8 cellular contexts compared by ENCODE assay signal in the genomic region with DNA sequence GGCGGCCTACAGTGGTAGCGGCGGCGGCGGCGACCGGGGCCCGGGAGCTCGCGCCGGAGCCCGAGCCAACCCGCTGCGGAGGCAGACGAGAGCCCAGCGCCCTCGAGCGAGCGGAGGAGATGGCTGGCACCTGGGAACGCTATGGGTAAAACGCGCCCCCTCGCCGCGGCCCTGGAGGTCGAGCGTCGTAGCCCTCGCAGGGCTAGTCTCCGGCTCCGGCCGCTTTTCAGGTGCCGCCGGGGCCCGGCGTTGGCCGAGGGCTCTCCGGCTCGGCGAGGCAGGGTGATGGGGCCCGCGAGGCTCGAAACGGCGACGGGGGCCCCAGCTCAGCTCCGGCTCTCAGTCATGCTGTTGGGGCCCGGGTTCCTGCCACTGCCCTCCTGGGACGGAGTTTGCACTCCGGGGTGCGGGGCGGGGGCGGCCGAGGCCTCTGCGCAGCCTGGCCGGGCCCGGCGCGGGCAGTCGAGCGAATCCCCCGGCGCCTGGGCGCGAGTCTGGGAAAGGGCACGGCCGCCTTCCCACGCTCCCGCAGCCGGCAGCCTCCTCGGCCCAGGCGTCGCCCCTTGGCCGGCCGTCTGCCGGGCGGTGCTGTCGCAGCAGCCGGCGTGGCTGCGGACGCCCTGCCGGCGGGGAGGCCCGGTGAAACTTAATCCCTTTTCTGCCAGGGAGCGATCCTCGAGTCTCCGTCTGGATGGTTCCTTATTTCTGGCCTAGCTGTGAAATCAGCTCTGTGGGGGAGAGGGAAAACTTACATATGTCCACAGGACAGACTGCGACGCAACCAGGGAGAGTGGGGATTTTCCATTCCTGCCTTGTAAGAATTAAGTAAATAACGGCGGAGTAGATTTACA. TPM values are rescaled to one million over a fixed set of nuclear protein-coding genes. Genes with fewer than 3 reads are reported as not detected.
DNase-seq lines count a peak whose midpoint lies in the region; ATAC-seq, FAIRE-seq and TF ChIP-seq lines count a peak whose summit lies in the region.

No MANE protein-coding gene starts in this region.

- no peaks in the 10 kb centered on the region for H3K36me3 ChIP-seq in A673 (ENCODE audit: insufficient read depth, low read length, poor library complexity, severe bottlenecking)
- H3K36me3 ChIP-seq in small intestine (ENCODE audit: control insufficient read depth in 2 of 2, insufficient read depth in 2 of 2, low read length in 2 of 2), result no peaks in the 10 kb centered on the region

- H3K9me3 ChIP-seq in A673 (ENCODE audit: low read depth, low read length, poor library complexity, severe bottlenecking) (no peaks in the 10 kb centered on the region), T-helper 17 cell (ENCODE audit: control insufficient read depth, low read length, poor library complexity, severe bottlenecking) (no peaks in the 10 kb centered on the region), small intestine (ENCODE audit: control insufficient read depth, low read depth) (no peaks in the 10 kb centered on the region)

- H3K4me3 Mint-ChIP-seq in T-helper 17 cell, result peak overlapping the region; percentile 92
- peak overlapping the region; percentile 72 for H3K4me3 Mint-ChIP-seq in MCF 10A (ENCODE audit: unreplicated experiment)
- peak overlapping the region; percentile 73 to 79 (median 77) for H3K4me3 Mint-ChIP-seq in immature natural killer cell

- TF ChIP-seq CTCF in A673 (conservative IDR thresholded peaks at IDR 0.05; ENCODE audit: low read depth, low read length), result no peak
- no peak for TF ChIP-seq CTCF in MCF 10A (IDR thresholded peaks at IDR 0.05; ENCODE audit: unreplicated experiment)

- WGBS in small intestine, 3 donors, result 1 to 38% (median 9%) methylated on average over 31 to 92 of the region's 92 CpGs

- peak; percentile 11 for DNase-seq in A673 (ENCODE audit: low spot score)
- peak in 2 of 3 donors; percentile 8 to 18 for DNase-seq in T-helper 17 cell
- peak; percentile 35 for DNase-seq in MCF 10A (ENCODE audit: unreplicated experiment)
- peak in 2 of 3 donors; percentile 6 to 36 for DNase-seq in immature natural killer cell
- peak; percentile 9 for DNase-seq in small intestine

- CTCF ChIA-PET in A673 (lab: Charles Lee), result no interaction called here
- CTCF ChIA-PET in MCF 10A (lab: Yijun Ruan, JAX), result interaction anchor here (0.5 to 0.7 kb wide), 2 partner anchors 356 to 763 kb away, joined by 3 read pairs; no protein-coding TSS in a partner anchor

- intact Hi-C loops in A673 (cut with micrococcal nuclease; ENCODE audit: unreplicated experiment), result no loop called here
- intact Hi-C loops in MCF 10A (cut with micrococcal nuclease), result no loop called here

- H3K36me3 Mint-ChIP-seq in T-helper 17 cell (ENCODE audit: low read depth) (peaks cover 2% of the 10 kb centered on the region), MCF 10A (ENCODE audit: insufficient read depth, unreplicated experiment) (no peaks in the 10 kb centered on the region), immature natural killer cell (no peaks in the 10 kb centered on the region)

- H3K4me1 Mint-ChIP-seq in T-helper 17 cell (peaks cover 20% of the 10 kb centered on the region), MCF 10A (ENCODE audit: insufficient read depth, unreplicated experiment) (peaks cover 11% of the 10 kb centered on the region), immature natural killer cell (peaks cover 11 to 13% of the 10 kb centered on the region in 2 donors)

- H3K27me3 ChIP-seq in A673 (replicated peaks; ENCODE audit: insufficient read depth, low read depth, low read length, poor library complexity) (peaks cover 21% of the 10 kb centered on the region), small intestine (ENCODE audit: control insufficient read depth in 2 of 2, insufficient read depth in 2 of 2, low read length in 2 of 2) (peaks cover 0 to 4% of the 10 kb centered on the region in 2 donors)

- peak overlapping the region; percentile 28 for H3K4me3 ChIP-seq in A673 (ENCODE audit: low read depth, low read length, poor library complexity, severe bottlenecking)
- H3K4me3 ChIP-seq in small intestine (ENCODE audit: low read depth in 1 of 2, low read length in 2 of 2), result peak overlapping the region; percentile 15 to 23

- no peaks in the 10 kb centered on the region for H3K4me1 ChIP-seq in A673 (ENCODE audit: insufficient read depth, low read length, poor library complexity, severe bottlenecking)
- H3K4me1 ChIP-seq in small intestine (ENCODE audit: control insufficient read depth in 2 of 2, insufficient read depth in 1 of 2, low read depth in 1 of 2, low read length in 1 of 2), result no peaks in the 10 kb centered on the region

- POLR2A ChIA-PET in A673 (lab: Charles Lee; ENCODE audit: low non-redundant PET), result no interaction called here
- POLR2A ChIA-PET in MCF 10A (lab: Yijun Ruan, JAX), result interaction anchor here (0.6 to 1.8 kb wide), 11 partner anchors 10 to 1016 kb away, joined by 3 to 9 read pairs (median 4); partner anchors contain the start of genes PRPS1 and TSC22D3

- BruUV-seq in A673 (replicated peaks; lab: Mats Ljungman, UMichigan) (no TSS peak), MCF 10A (replicated peaks; lab: Mats Ljungman, UMichigan) (no TSS peak)

- H3K27me3 Mint-ChIP-seq in T-helper 17 cell, result no peaks in the 10 kb centered on the region
- peaks cover 35% of the 10 kb centered on the region for H3K27me3 Mint-ChIP-seq in MCF 10A (ENCODE audit: insufficient read depth, unreplicated experiment)
- H3K27me3 Mint-ChIP-seq in immature natural killer cell (ENCODE audit: low read depth in 3 of 3), result peaks cover 4 to 30% (median 8%) of the 10 kb centered on the region in 3 donors

- no peak for FAIRE-seq in small intestine (lab: Jason Lieb, UNC)

- ATAC-seq in GM19023 (IDR thresholded peaks at IDR 0.05; ENCODE audit: unreplicated experiment), result peak; percentile 54
- ATAC-seq in HG03520 (IDR thresholded peaks at IDR 0.05; ENCODE audit: unreplicated experiment), result peak; percentile 45
- peak; percentile 76 for ATAC-seq in T-helper 17 cell
- ATAC-seq in GM18858 (IDR thresholded peaks at IDR 0.05; ENCODE audit: unreplicated experiment), result no peak

- H3K27ac ChIP-seq in A673 (ENCODE audit: low read depth, low read length, poor library complexity, severe bottlenecking) (no peak overlapping the region), small intestine (ENCODE audit: low read depth in 1 of 2, low read length in 1 of 2) (peak overlapping the region; percentile 36 to 87)

- H3K9me3 Mint-ChIP-seq in MCF 10A (ENCODE audit: unreplicated experiment), result no peaks in the 10 kb centered on the region
- H3K9me3 Mint-ChIP-seq in immature natural killer cell, result peaks cover 0 to 2% (median 0%) of the 10 kb centered on the region in 6 donors

- H3K27ac Mint-ChIP-seq in T-helper 17 cell (peak overlapping the region; percentile 87), MCF 10A (ENCODE audit: low read depth, unreplicated experiment) (peak overlapping the region; percentile 68), immature natural killer cell (peak overlapping the region in 5 of 6 donors; percentile 15 to 76 (median 53))

RNA-seq across cellular contexts. Expression of gene MID2, which starts 0.8 kb away (rescaled TPM):
- total RNA-seq in A673 (2021), result 0.43 and 0.48 TPM in 2 replicates
- total RNA-seq in T-helper 17 cell, result 10 to 100 TPM; 11.7 to 14.0 TPM
- 12.1 and 15.6 TPM in 2 replicates for total RNA-seq in MCF 10A (2022)
- polyA plus RNA-seq in immature natural killer cell, result 1 to 10 TPM in 2 of 3 donors, under 1 TPM in 1; 0.77 to 2.6 (median 2.1) TPM
- polyA plus RNA-seq in small intestine, result 1 to 10 TPM in 1 of 3 donors, under 1 TPM in 2; 0.67 to 2.4 (median 0.81) TPM

RNA-seq across cellular contexts. Expression of gene NCBP2L, which starts 49.0 kb away (rescaled TPM):
- total RNA-seq in A673 (2021) (not detected in 2 replicates), T-helper 17 cell (under 1 TPM in 1 of 2 donors, not detected in 1; 0.21 TPM), MCF 10A (2022) (not detected in 2 replicates)
- polyA plus RNA-seq in immature natural killer cell (not detected), small intestine (under 1 TPM in 1 of 3 donors, not detected in 2; 0.10 TPM)

RNA-seq across cellular contexts. Expression of gene TSC22D3, which starts 50.9 kb away (rescaled TPM):
- 10.6 and 11.1 TPM in 2 replicates for total RNA-seq in A673 (2021)
- total RNA-seq in T-helper 17 cell, result 1,000 to 10,000 TPM; 1,559 to 2,031 TPM
- 115 and 124 TPM in 2 replicates for total RNA-seq in MCF 10A (2022)
- 100 to 1,000 TPM; 496 to 775 (median 681) TPM for polyA plus RNA-seq in immature natural killer cell
- 100 to 1,000 TPM; 117 to 244 (median 123) TPM for polyA plus RNA-seq in small intestine

Comparison
In these comparisons a context has a peak if more than half of its experiments do, and no peak if none do; other contexts are left out.
1. RNA of gene TSC22D3, which starts 50.9 kb away (total RNA-seq): 1,559 to 2,031 TPM in T-helper 17 cell; 115 to 124 TPM in MCF 10A and 10.6 to 11.1 TPM in A673; every median in the first group is over 10 times any median in the second.
2. Peak in every context shown above with its lines, with median percentiles within 50 percentile points of each other: DNase-seq, H3K27ac Mint-ChIP-seq and H3K4me3 Mint-ChIP-seq.